In genomic region chr11:9796276-9796675, GRCh38 we compare ENCODE assay signal across 19 cellular contexts.
"Had no signal": no experiment of that assay in that cellular context is flagged by ENCODE, and none has a peak within 500 bp of the region (broad histone marks: within the 10 kb centered on the region; RNA-seq: fewer than 3 reads in every experiment).

No MANE protein-coding gene starts in this region.

- H3K27ac Mint-ChIP-seq: activated CD8-positive, alpha-beta T cell treated with anti-CD3 and anti-CD28 coated beads, Interleukin-2, amount 10 ng/mL, durations not matched to agents 7 days and 5 days; activated naive CD8-positive, alpha-beta T cell treated with anti-CD3 and anti-CD28 coated beads, Interleukin-2, amount 10 ng/mL, durations not matched to agents 7 days and 5 days; activated T-helper 2 cell treated with anti-CD3 and anti-CD28 coated beads, Interferon-gamma antibody, Interleukin-2, Interleukin-4, amounts not matched to agents 10 μg/mL and 5 μg/mL and 100 μg/mL, durations not matched to agents 14 hours and 24 hours and 36 hours; dendritic cell treated with granulocyte-macrophage colony-stimulating factor and Interleukin-4, amounts not matched to agents 40 ng/mL and 50 ng/mL, for 4 days; memory B cell; neural progenitor cell had no signal

- H3K9me3 Mint-ChIP-seq: activated naive CD8-positive, alpha-beta T cell treated with anti-CD3 and anti-CD28 coated beads, Interleukin-2, amount 10 ng/mL, durations not matched to agents 7 days and 5 days; activated T-helper 2 cell treated with anti-CD3 and anti-CD28 coated beads, Interferon-gamma antibody, Interleukin-2, Interleukin-4, amounts not matched to agents 10 μg/mL and 5 μg/mL and 100 μg/mL, durations not matched to agents 14 hours and 24 hours and 36 hours; dendritic cell treated with granulocyte-macrophage colony-stimulating factor and Interleukin-4, amounts not matched to agents 40 ng/mL and 50 ng/mL, for 4 days; memory B cell; neural progenitor cell had no signal

- H3K4me2 ChIP-seq: neural progenitor cell had no signal

- DNase-seq: activated CD4-positive, alpha-beta T cell treated with anti-CD3 and anti-CD28 coated beads, Interleukin-2, amount 50 U/mL, for 1 hour; activated CD4-positive, CD25-positive, alpha-beta regulatory T cell treated with anti-CD3 and anti-CD28 coated beads, Interleukin-2, amount 50 U/mL, for 72 hours; activated CD8-positive, alpha-beta T cell treated with anti-CD3 and anti-CD28 coated beads, Interleukin-2, amount 10 ng/mL, durations not matched to agents 7 days and 5 days; activated naive CD4-positive, alpha-beta T cell; activated naive CD8-positive, alpha-beta T cell treated with anti-CD3 and anti-CD28 coated beads, Interleukin-2, amount 10 ng/mL, durations not matched to agents 7 days and 5 days; amygdala; effector CD4-positive, alpha-beta T cell; foreskin melanocyte; posterior cingulate gyrus; retina; stimulated activated CD4-positive, alpha-beta T cell treated with anti-CD3 and anti-CD28 coated beads, Interleukin-4, amount 100 ng/mL, for 1 hour; stimulated activated naive CD4-positive, alpha-beta T cell treated with Interleukin-2 at 50 U/mL for 16 hours; T-helper 1 cell; transverse colon; WERI-Rb-1 had no signal

- H3K27me3 Mint-ChIP-seq: activated naive CD8-positive, alpha-beta T cell treated with anti-CD3 and anti-CD28 coated beads, Interleukin-2, amount 10 ng/mL, durations not matched to agents 7 days and 5 days; dendritic cell treated with granulocyte-macrophage colony-stimulating factor and Interleukin-4, amounts not matched to agents 40 ng/mL and 50 ng/mL, for 4 days; memory B cell had no signal

- H3K4me3 Mint-ChIP-seq: activated CD8-positive, alpha-beta T cell treated with anti-CD3 and anti-CD28 coated beads, Interleukin-2, amount 10 ng/mL, durations not matched to agents 7 days and 5 days; activated naive CD8-positive, alpha-beta T cell treated with anti-CD3 and anti-CD28 coated beads, Interleukin-2, amount 10 ng/mL, durations not matched to agents 7 days and 5 days; dendritic cell treated with granulocyte-macrophage colony-stimulating factor and Interleukin-4, amounts not matched to agents 40 ng/mL and 50 ng/mL, for 4 days; memory B cell; neural progenitor cell had no signal

- H3K27ac ChIP-seq: neural progenitor cell, transverse colon, WERI-Rb-1 had no signal

- H3K27me3 ChIP-seq: neural progenitor cell, transverse colon had no signal

- H3K36me3 ChIP-seq: neural progenitor cell, transverse colon, WERI-Rb-1 had no signal

- H3K9me3 ChIP-seq: transverse colon had no signal

- H3K4me3 ChIP-seq: neural progenitor cell, transverse colon had no signal

- H3K36me3 Mint-ChIP-seq: activated naive CD8-positive, alpha-beta T cell treated with anti-CD3 and anti-CD28 coated beads, Interleukin-2, amount 10 ng/mL, durations not matched to agents 7 days and 5 days had no signal

- H2AFZ ChIP-seq: neural progenitor cell had no signal

- ATAC-seq: activated CD8-positive, alpha-beta T cell treated with anti-CD3 and anti-CD28 coated beads, Interleukin-2, amount 10 ng/mL, durations not matched to agents 7 days and 5 days had no signal

- H3K9ac ChIP-seq: neural progenitor cell had no signal

- H3K4me1 ChIP-seq: neural progenitor cell had no signal

- H3K4me1 Mint-ChIP-seq: activated naive CD8-positive, alpha-beta T cell treated with anti-CD3 and anti-CD28 coated beads, Interleukin-2, amount 10 ng/mL, durations not matched to agents 7 days and 5 days; memory B cell; neural progenitor cell had no signal
